In genomic region chr2:213221962-213222361, GRCh38 we compare ENCODE assay signal across 24 cellular contexts.
"Had no signal": no experiment of that assay in that cellular context is flagged by ENCODE, and none has a peak within 500 bp of the region (broad histone marks: within the 10 kb centered on the region; RNA-seq: fewer than 3 reads in every experiment).

No MANE protein-coding gene starts in this region.

- DNase-seq: activated CD4-positive, alpha-beta T cell treated with anti-CD3 and anti-CD28 coated beads for 36 hours; activated CD4-positive, alpha-beta T cell treated with anti-CD3 and anti-CD28 coated beads, Interleukin-2, amount 50 U/mL, for 48 hours; activated naive CD4-positive, alpha-beta T cell treated with Interleukin-2 at 50 U/mL for 16 hours; activated naive CD8-positive, alpha-beta T cell treated with anti-CD3 and anti-CD28 coated beads, Interleukin-2, amount 10 ng/mL, durations not matched to agents 7 days and 5 days; anterior cingulate cortex; cerebellar nuclear complex; effector CD8-positive, alpha-beta T cell; left cardiac atrium; mesenchymal stem cell; naive thymus-derived CD8-positive, alpha-beta T cell; spleen; stimulated activated CD4-positive, alpha-beta T cell treated with anti-CD3 and anti-CD28 coated beads, Interleukin-4, amount 100 ng/mL, for 4 hours had no signal

- H3K9me3 ChIP-seq: breast epithelium, spleen, thoracic aorta had no signal

- H3K27ac Mint-ChIP-seq: activated CD4-positive, alpha-beta T cell treated with anti-CD3 and anti-CD28 coated beads for 36 hours; activated naive CD8-positive, alpha-beta T cell treated with anti-CD3 and anti-CD28 coated beads, Interleukin-2, amount 10 ng/mL, durations not matched to agents 7 days and 5 days; activated T-helper 2 cell treated with anti-CD3 and anti-CD28 coated beads, Interferon-gamma antibody, Interleukin-2, Interleukin-4, amounts not matched to agents 10 μg/mL and 5 μg/mL and 100 μg/mL, durations not matched to agents 14 hours and 24 hours and 36 hours; dendritic cell treated with granulocyte-macrophage colony-stimulating factor and Interleukin-4, amounts not matched to agents 40 ng/mL and 50 ng/mL, for 4 days; naive thymus-derived CD8-positive, alpha-beta T cell; stimulated activated memory B cell treated with anti-CD40 and anti-IgM and Interleukin-4, amounts not matched to agents 10 μg/mL and 1 μg/mL and 100 μg/mL, for 72 hours; T-helper 2 cell treated with Interferon-gamma antibody and Interleukin-4, amounts not matched to agents 5 μg/mL and 100 μg/mL, for 36 hours; WTC11 had no signal

- H3K4me3 ChIP-seq: breast epithelium, spleen, thoracic aorta had no signal

- H2AFZ ChIP-seq: parathyroid adenoma had no signal

- FAIRE-seq: islet of Langerhans, TTC549 had no signal

- H3K27ac ChIP-seq: breast epithelium, parathyroid adenoma, spleen, thoracic aorta had no signal

- H3K36me3 Mint-ChIP-seq: activated naive CD8-positive, alpha-beta T cell treated with anti-CD3 and anti-CD28 coated beads, Interleukin-2, amount 10 ng/mL, durations not matched to agents 7 days and 5 days; naive thymus-derived CD8-positive, alpha-beta T cell; stimulated activated memory B cell treated with anti-CD40 and anti-IgM and Interleukin-4, amounts not matched to agents 10 μg/mL and 1 μg/mL and 100 μg/mL, for 72 hours; WTC11 had no signal

- H3K4me1 ChIP-seq: breast epithelium, parathyroid adenoma had no signal

- H3K4me3 Mint-ChIP-seq: activated CD4-positive, alpha-beta T cell treated with anti-CD3 and anti-CD28 coated beads for 36 hours; activated naive CD8-positive, alpha-beta T cell treated with anti-CD3 and anti-CD28 coated beads, Interleukin-2, amount 10 ng/mL, durations not matched to agents 7 days and 5 days; dendritic cell treated with granulocyte-macrophage colony-stimulating factor and Interleukin-4, amounts not matched to agents 40 ng/mL and 50 ng/mL, for 4 days; naive thymus-derived CD8-positive, alpha-beta T cell; stimulated activated memory B cell treated with anti-CD40 and anti-IgM and Interleukin-4, amounts not matched to agents 10 μg/mL and 1 μg/mL and 100 μg/mL, for 72 hours; T-helper 2 cell treated with Interferon-gamma antibody and Interleukin-4, amounts not matched to agents 5 μg/mL and 100 μg/mL, for 36 hours; WTC11 had no signal

- ATAC-seq: activated CD4-positive, alpha-beta T cell treated with anti-CD3 and anti-CD28 coated beads for 36 hours; esophagus mucosa; left cardiac atrium; naive thymus-derived CD8-positive, alpha-beta T cell; sciatic nerve; WTC11 had no signal

- H3K36me3 ChIP-seq: breast epithelium, spleen, thoracic aorta had no signal

- H3K27me3 Mint-ChIP-seq: activated CD4-positive, alpha-beta T cell treated with anti-CD3 and anti-CD28 coated beads for 36 hours; dendritic cell treated with granulocyte-macrophage colony-stimulating factor and Interleukin-4, amounts not matched to agents 40 ng/mL and 50 ng/mL, for 4 days; naive thymus-derived CD8-positive, alpha-beta T cell; stimulated activated memory B cell treated with anti-CD40 and anti-IgM and Interleukin-4, amounts not matched to agents 10 μg/mL and 1 μg/mL and 100 μg/mL, for 72 hours had no signal

- H3K27me3 ChIP-seq: breast epithelium, spleen had no signal

- H3K9ac ChIP-seq: parathyroid adenoma had no signal

- H3K79me2 ChIP-seq: parathyroid adenoma had no signal
